8 cellular contexts compared by ENCODE assay signal in the genomic region with DNA sequence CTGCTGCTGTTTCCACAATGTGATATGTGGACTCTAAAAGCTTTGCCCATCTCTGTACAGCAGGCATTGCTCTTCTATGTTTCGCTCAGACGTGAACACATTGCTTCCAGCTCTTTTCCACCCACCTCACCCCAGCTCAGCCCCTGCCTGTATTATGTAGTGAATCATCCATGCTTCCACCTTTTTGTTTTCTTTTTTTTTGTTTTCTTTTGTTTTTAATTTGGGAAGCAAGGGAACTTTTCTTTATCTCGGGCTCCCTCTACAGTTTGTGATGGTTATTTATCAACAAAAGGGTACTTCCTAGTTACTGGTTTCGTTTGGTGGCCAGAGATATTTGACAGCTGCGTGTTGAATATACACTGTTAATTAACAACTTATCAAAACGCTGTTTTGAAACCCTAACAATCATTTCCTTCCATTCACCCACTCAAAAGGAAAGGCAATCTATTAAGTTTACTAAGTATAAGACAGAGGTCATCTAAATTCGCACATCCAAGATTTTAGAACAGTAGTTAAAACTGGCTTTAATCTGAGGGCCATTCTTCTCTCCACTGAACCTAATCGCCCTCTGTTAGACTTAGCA.
DNase-seq lines count a peak whose midpoint lies in the region; ATAC-seq, FAIRE-seq and TF ChIP-seq lines count a peak whose summit lies in the region.

No MANE protein-coding gene starts in this region.

- H3K27me3 ChIP-seq in small intestine (ENCODE audit: control insufficient read depth in 2 of 2, insufficient read depth in 2 of 2, low read length in 2 of 2) (no peaks in the 10 kb centered on the region), vagina (no peaks in the 10 kb centered on the region)

- H3K27ac ChIP-seq in C4-2B (no peak overlapping the region), SK-N-MC (no peak overlapping the region), small intestine (ENCODE audit: low read depth in 1 of 2, low read length in 1 of 2) (no peak overlapping the region), vagina (no peak overlapping the region)

- no peaks in the 10 kb centered on the region for H3K36me3 ChIP-seq in SK-N-MC (ENCODE audit: insufficient read depth, low read length)
- no peaks in the 10 kb centered on the region for H3K36me3 ChIP-seq in small intestine (ENCODE audit: control insufficient read depth in 2 of 2, insufficient read depth in 2 of 2, low read length in 2 of 2)
- no peaks in the 10 kb centered on the region for H3K36me3 ChIP-seq in vagina

- no peak for FAIRE-seq in small intestine (lab: Jason Lieb, UNC)

- TF ChIP-seq CTCF in C4-2B (conservative IDR thresholded peaks at IDR 0.05) (peak; percentile 83), foreskin fibroblast (IDR thresholded peaks at IDR 0.05; ENCODE audit: low read depth, low read length) (peak; percentile 42), vagina (IDR thresholded peaks at IDR 0.05) (no peak)

- H3K9me3 ChIP-seq in SK-N-MC (ENCODE audit: low read depth, low read length): no peaks in the 10 kb centered on the region
- H3K9me3 ChIP-seq in small intestine (ENCODE audit: control insufficient read depth, low read depth): no peaks in the 10 kb centered on the region
- H3K9me3 ChIP-seq in vagina: no peaks in the 10 kb centered on the region

- no peak for TF ChIP-seq POLR2A in vagina (IDR thresholded peaks at IDR 0.05)

- no peak overlapping the region for H3K9ac ChIP-seq in SK-N-MC (ENCODE audit: insufficient read length)

- H3K4me1 ChIP-seq in small intestine (ENCODE audit: control insufficient read depth in 2 of 2, insufficient read depth in 1 of 2, low read depth in 1 of 2, low read length in 1 of 2): no peaks in the 10 kb centered on the region
- H3K4me1 ChIP-seq in vagina: no peaks in the 10 kb centered on the region

- DNase-seq in SK-N-MC (ENCODE audit: low read depth, low spot score) (peak; percentile 6), foreskin fibroblast (peak; percentile 48 to 73), small intestine (peak; percentile 24), vagina (ENCODE audit: extremely low spot score in 2 of 2) (no peak)
- no peak for DNase-seq in effector CD4-positive, alpha-beta T cell

- WGBS in small intestine, 3 donors: 22 to 26% (median 25%) methylated on average over 8 of the region's 8 CpGs

- H3K4me3 ChIP-seq in SK-N-MC: 0 out of 2 replicates have a peak overlapping the region, but pooled peaks have one; percentile 23
- H3K4me3 ChIP-seq in foreskin fibroblast (ENCODE audit: low read depth in 1 of 2, low read length in 2 of 2): peak overlapping the region in 1 of 2 donors; percentile 14
- H3K4me3 ChIP-seq in small intestine (ENCODE audit: low read depth in 1 of 2, low read length in 2 of 2): no peak overlapping the region
- H3K4me3 ChIP-seq in vagina: no peak overlapping the region

- ATAC-seq in GM18867 (IDR thresholded peaks at IDR 0.05; ENCODE audit: unreplicated experiment): peak; percentile 78
- peak; percentile 65 for ATAC-seq in HG03469 (IDR thresholded peaks at IDR 0.05; ENCODE audit: unreplicated experiment)

- intact Hi-C loops in vagina (cut with DNase I): loop anchor here (5.0 kb wide), 1 partner anchor 252 kb away; no protein-coding TSS in a partner anchor

Comparison
In these comparisons a context has a peak if more than half of its experiments do, and no peak if none do; other contexts are left out.
1. CTCF ChIP-seq: peak in C4-2B (single experiment) and foreskin fibroblast (single experiment); none in vagina (0 of 3).
2. DNase-seq: peak in SK-N-MC (single experiment), foreskin fibroblast (2 of 2) and small intestine (single experiment); none in vagina (0 of 2) and effector CD4-positive, alpha-beta T cell (single experiment).